Comparison of ENCODE assay signal across 10 cellular contexts in genomic region chr18:12328179-12328823, GRCh38. TPM values are rescaled to one million over a fixed set of nuclear protein-coding genes. Genes with fewer than 3 reads are reported as not detected.
DNase-seq lines count a peak whose midpoint lies in the region; ATAC-seq and TF ChIP-seq lines count a peak whose summit lies in the region.
"Had no signal": no experiment of that assay in that cellular context is flagged by ENCODE, and none has a peak within 500 bp of the region (broad histone marks: within the 10 kb centered on the region; RNA-seq: fewer than 3 reads in every experiment).

No MANE protein-coding gene starts in this region.

- 94 to 98% (median 97%) methylated on average over 4 of the region's 4 CpGs for WGBS in adrenal gland, 4 donors

- no peaks in the 10 kb centered on the region for H3K9me3 ChIP-seq in cardiac muscle cell (ENCODE audit: low read depth)
- no peaks in the 10 kb centered on the region for H3K9me3 ChIP-seq in PC-9 (ENCODE audit: insufficient read depth, low read depth)
- no peaks in the 10 kb centered on the region for H3K9me3 ChIP-seq in left ventricle myocardium inferior (replicated peaks)
- no peaks in the 10 kb centered on the region for H3K9me3 ChIP-seq in adrenal gland (replicated peaks in 1 of 3)
- H3K9me3 ChIP-seq: transverse colon had no signal

- no peaks in the 10 kb centered on the region for H3F3A ChIP-seq in PC-9 (ENCODE audit: insufficient read depth, low read depth)

- no peaks in the 10 kb centered on the region for H3K79me2 ChIP-seq in PC-9 (ENCODE audit: low read depth)

- H3K4me3 ChIP-seq in cardiac muscle cell (no peak overlapping the region), PC-9 (no peak overlapping the region), left ventricle myocardium inferior (no peak overlapping the region), adrenal gland (no peak overlapping the region)
- H3K4me3 ChIP-seq: transverse colon had no signal

- BruUV-seq in PC-9 (replicated peaks; lab: Mats Ljungman, UMichigan) = no TSS peak

- H3K27me3 ChIP-seq in cardiac muscle cell (no peaks in the 10 kb centered on the region), PC-9 (ENCODE audit: insufficient read depth, low read depth) (no peaks in the 10 kb centered on the region), left ventricle myocardium inferior (ENCODE audit: low read depth) (no peaks in the 10 kb centered on the region), adrenal gland (no peaks in the 10 kb centered on the region)
- H3K27me3 ChIP-seq: transverse colon had no signal

- peak overlapping the region; percentile 55 for H3K27ac ChIP-seq in cardiac muscle cell
- H3K27ac ChIP-seq in PC-9 = no peak overlapping the region
- peak overlapping the region; percentile 62 for H3K27ac ChIP-seq in left ventricle myocardium inferior (replicated peaks)
- no peak overlapping the region for H3K27ac ChIP-seq in adrenal gland

- CTCF ChIA-PET in PC-9 (lab: Charles Lee) = interaction anchor here (0.6 to 2.3 kb wide), 9 partner anchors 8 to 606 kb away, joined by 3 to 8 read pairs (median 3); no protein-coding TSS in a partner anchor

- no peak overlapping the region for H3K4me2 ChIP-seq in PC-9

- no peak overlapping the region for H2AFZ ChIP-seq in PC-9

- no peak for DNase-seq in cardiac muscle cell (ENCODE audit: low read depth in 1 of 2, low spot score in 1 of 2)
- DNase-seq in Right ventricle myocardium superior = no peak
- DNase-seq in PC-9 = no peak
- DNase-seq in left ventricle myocardium inferior = no peak
- DNase-seq in mucosa of gallbladder (ENCODE audit: low spot score) = no peak
- DNase-seq in adrenal gland = no peak
- no peak for DNase-seq in OCI-M1 (lab: John Stamatoyannopoulos, UW)
- DNase-seq: SIG-M5 had no signal

- H4K20me1 ChIP-seq in PC-9 (ENCODE audit: insufficient read depth) = peaks cover 23% of the 10 kb centered on the region; the same call in 1 of the 2 replicates

- POLR2A ChIA-PET in PC-9 (lab: Charles Lee; ENCODE audit: unreplicated experiment) = interaction anchor here (0.5 to 0.9 kb wide), 2 partner anchors 49 to 238 kb away, joined by 3 to 5 read pairs; no protein-coding TSS in a partner anchor

- no peak for TF ChIP-seq CTCF in cardiac muscle cell (IDR thresholded peaks at IDR 0.05; ENCODE audit: low read depth, low read length)
- TF ChIP-seq CTCF in PC-9 (conservative IDR thresholded peaks at IDR 0.05) = peak; percentile 43; the same call in 1 of the 2 replicates
- peak; percentile 8 for TF ChIP-seq CTCF in left ventricle myocardium inferior (IDR thresholded peaks at IDR 0.05; ENCODE audit: borderline replicate concordance)
- TF ChIP-seq CTCF in adrenal gland (IDR thresholded peaks at IDR 0.05) = peak in 1 of 6 experiments; percentile 8

- intact Hi-C loops in Right ventricle myocardium superior (cut with DNase I) = no loop called here
- intact Hi-C loops in PC-9 (cut with micrococcal nuclease; ENCODE audit: unreplicated experiment) = loop anchor here (1.0 kb wide), 2 partner anchors 236 to 332 kb away; no protein-coding TSS in a partner anchor
- intact Hi-C loops in left ventricle myocardium inferior (cut with micrococcal nuclease) = no loop called here
- intact Hi-C loops in adrenal gland (cut with DNase I) = no loop called here

- H3K4me1 ChIP-seq in cardiac muscle cell (ENCODE audit: low read depth) = no peaks in the 10 kb centered on the region
- H3K4me1 ChIP-seq in PC-9 (replicated peaks; ENCODE audit: insufficient read depth) = no peaks in the 10 kb centered on the region
- H3K4me1 ChIP-seq in left ventricle myocardium inferior = peaks cover 40% of the 10 kb centered on the region
- H3K4me1 ChIP-seq in adrenal gland (replicated peaks in 1 of 2) = no peaks in the 10 kb centered on the region
- H3K4me1 ChIP-seq: transverse colon had no signal

- peaks cover 48% of the 10 kb centered on the region for H3K36me3 ChIP-seq in cardiac muscle cell
- peaks cover 11% of the 10 kb centered on the region for H3K36me3 ChIP-seq in PC-9 (ENCODE audit: low read depth)
- H3K36me3 ChIP-seq in left ventricle myocardium inferior = peaks cover 88% of the 10 kb centered on the region
- peaks cover 0 to 55% of the 10 kb centered on the region in 2 donors for H3K36me3 ChIP-seq in adrenal gland (replicated peaks in 1 of 2)

- H3K9me2 ChIP-seq in PC-9 (ENCODE audit: insufficient read depth) = no peaks in the 10 kb centered on the region

- ATAC-seq in Right ventricle myocardium superior (ENCODE audit: poor library complexity) (no peak), HG03175 (IDR thresholded peaks at IDR 0.05; ENCODE audit: unreplicated experiment) (no peak)

- TF ChIP-seq POLR2A in adrenal gland (IDR thresholded peaks at IDR 0.05) = no peak

RNA-seq across cellular contexts. Expression of gene TUBB6, which starts 20.3 kb away (rescaled TPM):
- 212 and 450 TPM in 2 replicates for total RNA-seq in cardiac muscle cell
- polyA plus RNA-seq in cardiac muscle cell = 185 and 240 TPM in 2 replicates
- 94.6 TPM for total RNA-seq in Right ventricle myocardium superior
- total RNA-seq in PC-9 (2021) = 42.2 and 47.9 TPM in 2 replicates
- total RNA-seq in left ventricle myocardium inferior = 81.5 TPM
- 57.2 TPM for total RNA-seq in mucosa of gallbladder
- total RNA-seq in adrenal gland = 10 to 100 TPM; 15.7 to 90.8 (median 39.5) TPM
- polyA plus RNA-seq in adrenal gland = 10 to 100 TPM; 26.6 to 82.9 (median 46.5) TPM

RNA-seq across cellular contexts. Expression of gene AFG3L2, which starts 48.7 kb away (rescaled TPM):
- total RNA-seq in cardiac muscle cell = 82.3 and 97.6 TPM in 2 replicates
- polyA plus RNA-seq in cardiac muscle cell = 83.5 and 92.3 TPM in 2 replicates
- total RNA-seq in Right ventricle myocardium superior = 145 TPM
- total RNA-seq in PC-9 (2021) = 69.4 and 71.1 TPM in 2 replicates
- 136 TPM for total RNA-seq in left ventricle myocardium inferior
- total RNA-seq in mucosa of gallbladder = 39.2 TPM
- 10 to 100 TPM; 41.0 to 68.7 (median 47.4) TPM for total RNA-seq in adrenal gland
- polyA plus RNA-seq in adrenal gland = 10 to 100 TPM; 15.6 to 59.2 (median 19.9) TPM

Comparison
In these comparisons a context has a peak if more than half of its experiments do, and no peak if none do; other contexts are left out.
1. H3K27ac ChIP-seq: peak in cardiac muscle cell (single experiment) and left ventricle myocardium inferior (single experiment); none in PC-9 (single experiment) and adrenal gland (0 of 5).